Comparison of ENCODE assay signal across 8 cellular contexts in the genomic region with DNA sequence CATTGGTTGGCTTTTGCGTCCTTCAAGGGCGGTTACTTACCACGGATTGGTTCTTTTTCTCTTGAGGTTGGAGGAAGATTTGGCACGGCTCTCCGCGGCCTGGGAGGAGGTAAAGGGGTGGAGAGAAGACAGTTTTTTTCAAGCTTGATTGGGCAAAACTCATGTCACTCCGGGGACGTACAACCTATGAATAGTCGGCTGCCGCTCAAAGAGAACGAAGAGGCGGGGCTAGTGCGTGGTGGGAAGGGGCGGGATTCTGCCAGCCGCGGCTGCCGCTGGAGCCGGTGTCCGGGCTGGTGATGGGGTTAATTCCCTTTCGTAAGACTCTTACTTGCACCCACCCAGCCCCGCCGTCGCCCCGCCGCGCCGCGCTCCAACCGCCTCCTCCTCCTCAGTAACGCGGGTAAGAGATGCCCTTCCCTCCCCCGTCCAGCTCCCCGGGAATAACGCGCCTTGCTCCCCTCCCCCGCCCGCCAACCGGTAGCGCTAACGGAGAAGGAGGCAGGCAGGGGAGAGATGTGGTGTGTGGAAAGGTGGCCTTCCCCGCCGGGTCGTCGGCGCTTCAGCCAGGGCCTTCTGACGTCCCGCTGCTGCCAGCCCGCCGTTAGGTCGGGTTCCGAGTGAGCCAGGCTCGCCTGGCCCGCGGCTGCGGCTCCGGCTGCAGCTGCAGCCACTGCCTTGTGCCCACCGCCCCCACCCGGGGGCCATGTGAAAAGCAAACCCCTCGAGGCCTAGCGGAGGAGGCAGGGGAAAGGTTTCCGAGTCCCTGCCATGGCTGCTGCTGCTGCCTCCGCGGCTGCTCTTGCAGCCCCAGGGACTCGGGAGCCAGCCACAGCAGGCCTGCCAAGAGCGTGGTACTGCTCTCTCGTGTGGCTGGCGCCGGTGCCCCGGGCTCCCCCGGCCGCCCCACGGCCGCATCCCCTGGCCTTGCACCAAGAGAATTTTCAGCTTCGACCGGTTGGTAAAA. TPM values are rescaled to one million over a fixed set of nuclear protein-coding genes. Genes with fewer than 3 reads are reported as not detected.
DNase-seq lines count a peak whose midpoint lies in the region; ATAC-seq, FAIRE-seq and TF ChIP-seq lines count a peak whose summit lies in the region.

TSS of gene R3HDM1 (plus strand) at position 254 of the 967 bp plus-strand sequence. CDS start 73,362 bp downstream, outside the sequence.

- H3K4me3 ChIP-seq in BE2C (ENCODE audit: low read depth, low read length) = peak within 1 kb of the TSS; percentile 77
- H3K4me3 ChIP-seq in kidney (ENCODE audit: low read length in 2 of 2) = peak within 1 kb of the TSS; percentile 80 to 94

- intact Hi-C loops in kidney (cut with DNase I) = no loop called here

- H3K27me3 Mint-ChIP-seq in chondrocyte (ENCODE audit: low read depth) = no peaks in the 10 kb centered on the region

- ATAC-seq in HG03439 (IDR thresholded peaks at IDR 0.05; ENCODE audit: unreplicated experiment) = peak; percentile 86

- peak; percentile 91 for DNase-seq in BE2C
- peak; percentile 98 for DNase-seq in NCI-H510A treated with DMSO at 0.1 percent for 48 hours (lab: John Stamatoyannopoulos, UW)
- DNase-seq in activated CD4-positive, alpha-beta T cell treated with anti-CD3 and anti-CD28 coated beads for 24 hours (ENCODE audit: low read depth in 2 of 2) = peak; percentile 88 to 98
- peak; percentile 96 for DNase-seq in chondrocyte (ENCODE audit: low spot score)
- peak; percentile 99 for DNase-seq in kidney
- peak; percentile 96 for DNase-seq in stimulated activated CD4-positive, alpha-beta T cell treated with anti-CD3 and anti-CD28 coated beads, Interleukin-15, amount 100 ng/mL, for 24 hours

- H3K27me3 ChIP-seq in BE2C = no peaks in the 10 kb centered on the region

- H3K36me3 ChIP-seq in BE2C (no peaks in the 10 kb centered on the region), kidney (ENCODE audit: control insufficient read depth in 1 of 2, insufficient read depth in 2 of 2, low read length in 2 of 2) (no peaks in the 10 kb centered on the region)

- H3K36me3 Mint-ChIP-seq in chondrocyte (ENCODE audit: low read depth) = peaks cover 1% of the 10 kb centered on the region

- peak within 1 kb of the TSS; percentile 93 for H3K27ac Mint-ChIP-seq in chondrocyte (ENCODE audit: unreplicated experiment)

- peak; percentile 71 for TF ChIP-seq POLR2A in GM19193 (IDR thresholded peaks at IDR 0.05; ENCODE audit: extremely low read depth, insufficient read depth, insufficient read length)

- H3K9me3 ChIP-seq in BE2C (no peaks in the 10 kb centered on the region), kidney (ENCODE audit: control insufficient read depth in 1 of 2, low read length in 2 of 2) (no peaks in the 10 kb centered on the region)

- no peaks in the 10 kb centered on the region for H3K9me3 Mint-ChIP-seq in chondrocyte (ENCODE audit: low read depth)

- H3K9ac ChIP-seq in kidney (ENCODE audit: low read length in 2 of 2) = peak within 1 kb of the TSS; percentile 71 to 86

- TF ChIP-seq CTCF in BE2C (IDR thresholded peaks at IDR 0.05; ENCODE audit: low read depth, low read length) (no peak), chondrocyte (IDR thresholded peaks at IDR 0.05) (peak; percentile 66), kidney (IDR thresholded peaks at IDR 0.05; ENCODE audit: borderline replicate concordance, extremely low read depth, insufficient read depth) (no peak)

- H3K4me1 ChIP-seq in BE2C = no peaks in the 10 kb centered on the region
- peaks cover 0 to 7% of the 10 kb centered on the region in 2 donors for H3K4me1 ChIP-seq in kidney (ENCODE audit: control insufficient read depth in 1 of 2, insufficient read depth in 1 of 2, low read depth in 1 of 2, low read length in 2 of 2)

- H3K27ac ChIP-seq in kidney (ENCODE audit: low read depth in 2 of 2, low read length in 2 of 2) = peak within 1 kb of the TSS; percentile 89 to 90

- FAIRE-seq in kidney (lab: Jason Lieb, UNC) = peak; percentile 98

- no peak within 1 kb of the TSS for H3K4me3 Mint-ChIP-seq in chondrocyte (ENCODE audit: unreplicated experiment)

- H3K4me1 Mint-ChIP-seq in chondrocyte (ENCODE audit: low read depth) = peaks cover 19% of the 10 kb centered on the region

RNA-seq across cellular contexts. Expression of gene R3HDM1, which starts in this region (rescaled TPM):
- 13.9 TPM for polyA plus RNA-seq in BE2C (2012; ENCODE audit: insufficient read depth, insufficient read length, low read depth)
- total RNA-seq in chondrocyte (28.2 to 33.2 TPM (median 31.3 TPM) in 3 replicates), kidney (31.8 TPM)
- polyA plus RNA-seq in kidney (ENCODE audit: insufficient read depth, low read depth, low replicate concordance) = 9.2 TPM

Comparison
In these comparisons a context has a peak if more than half of its experiments do, and no peak if none do; other contexts are left out.
1. Peak in every context shown above with its lines: DNase-seq, ATAC-seq, H3K4me3 ChIP-seq and H3K27ac ChIP-seq.